Comparison of ENCODE assay signal across 10 cellular contexts in genomic region chr12:46221255-46222128, GRCh38. TPM values are rescaled to one million over a fixed set of nuclear protein-coding genes. Genes with fewer than 3 reads are reported as not detected.
A peak's percentile ranks its signal among the peaks of the same experiment; 100 is the strongest.
DNase-seq lines count a peak whose midpoint lies in the region; ATAC-seq, FAIRE-seq and TF ChIP-seq lines count a peak whose summit lies in the region.
"Had no signal": no experiment of that assay in that cellular context is flagged by ENCODE, and none has a peak within 500 bp of the region (broad histone marks: within the 10 kb centered on the region; RNA-seq: fewer than 3 reads in every experiment).

No MANE protein-coding gene starts in this region.

- peaks cover 88% of the 10 kb centered on the region for H3K4me1 Mint-ChIP-seq in activated CD4-positive, alpha-beta T cell treated with anti-CD3 and anti-CD28 coated beads, Interleukin-2, amount 10 ng/mL, durations not matched to agents 7 days and 5 days
- H3K4me1 Mint-ChIP-seq in T-cell: peaks cover 93 to 95% (median 94%) of the 10 kb centered on the region in 3 donors

- no peak overlapping the region for H3K4me3 Mint-ChIP-seq in activated CD4-positive, alpha-beta T cell treated with anti-CD3 and anti-CD28 coated beads, Interleukin-2, amount 10 ng/mL, durations not matched to agents 7 days and 5 days
- H3K4me3 Mint-ChIP-seq in T-cell: peak overlapping the region; percentile 0 to 79 (median 7)

- POLR2A ChIA-PET in activated CD4-positive, alpha-beta T cell treated with anti-CD3 and anti-CD28 coated beads, Interleukin-2, amount 10 ng/mL, durations not matched to agents 7 days and 5 days (lab: Charles Lee): interaction anchor here (0.6 kb wide), 1 partner anchor 42 kb away, joined by 3 read pairs; no protein-coding TSS in a partner anchor
- POLR2A ChIA-PET in T-cell (lab: Charles Lee): interaction anchor here (0.6 to 1.6 kb wide), 5 partner anchors 17 to 45 kb away, joined by 3 to 9 read pairs (median 3); no protein-coding TSS in a partner anchor

- H3K36me3 Mint-ChIP-seq in activated CD4-positive, alpha-beta T cell treated with anti-CD3 and anti-CD28 coated beads, Interleukin-2, amount 10 ng/mL, durations not matched to agents 7 days and 5 days (ENCODE audit: low read depth): peaks cover 92% of the 10 kb centered on the region
- peaks cover 70% of the 10 kb centered on the region for H3K36me3 Mint-ChIP-seq in T-cell

- no peaks in the 10 kb centered on the region for H3K27me3 Mint-ChIP-seq in activated CD4-positive, alpha-beta T cell treated with anti-CD3 and anti-CD28 coated beads, Interleukin-2, amount 10 ng/mL, durations not matched to agents 7 days and 5 days
- H3K27me3 Mint-ChIP-seq in T-cell: no peaks in the 10 kb centered on the region

- no peaks in the 10 kb centered on the region for H3K9me3 ChIP-seq in esophagus muscularis mucosa
- no peaks in the 10 kb centered on the region for H3K9me3 ChIP-seq in skeletal muscle satellite cell (replicated peaks; ENCODE audit: low read length)
- no peaks in the 10 kb centered on the region for H3K9me3 ChIP-seq in esophagus squamous epithelium

- intact Hi-C loops in esophagus muscularis mucosa (cut with DNase I): loop anchor here (5.0 kb wide), 1 partner anchor 41 kb away; no protein-coding TSS in a partner anchor
- intact Hi-C loops in esophagus squamous epithelium (cut with DNase I): no loop called here

- peak overlapping the region; percentile 53 for H3K9ac ChIP-seq in skeletal muscle satellite cell (ENCODE audit: low read depth, low read length)

- H3K4me3 ChIP-seq in esophagus muscularis mucosa (no peak overlapping the region), skeletal muscle satellite cell (ENCODE audit: low read length) (no peak overlapping the region), esophagus squamous epithelium (no peak overlapping the region)

- TF ChIP-seq CTCF in esophagus muscularis mucosa (IDR thresholded peaks at IDR 0.05) (no peak), esophagus squamous epithelium (IDR thresholded peaks at IDR 0.05) (no peak)

- H3K27me3 ChIP-seq in esophagus muscularis mucosa (no peaks in the 10 kb centered on the region), skeletal muscle satellite cell (ENCODE audit: control insufficient read depth, insufficient read depth, low read length) (no peaks in the 10 kb centered on the region), esophagus squamous epithelium (no peaks in the 10 kb centered on the region)

- no peak for FAIRE-seq in GM12891 (lab: Jason Lieb, UNC)

- DNase-seq in activated CD4-positive, alpha-beta T cell treated with anti-CD3 and anti-CD28 coated beads, Interleukin-2, amount 10 ng/mL, durations not matched to agents 7 days and 5 days: no peak
- DNase-seq in activated CD4-positive, alpha-beta T cell treated with anti-CD3 and anti-CD28 coated beads, Interleukin-2, amount 50 U/mL, for 48 hours: no peak
- DNase-seq in T-cell (no peak), esophagus muscularis mucosa (ENCODE audit: extremely low spot score) (no peak), GM12891 (ENCODE audit: insufficient read length, low spot score) (no peak), esophagus squamous epithelium (lab: John Stamatoyannopoulos, UW) (no peak)
- DNase-seq: cortex of kidney, NCI-H1436 treated with DMSO at 0.1 percent for 48 hours had no signal

- H3K4me1 ChIP-seq in esophagus muscularis mucosa: peaks cover 47 to 100% (median 94%) of the 10 kb centered on the region in 4 donors
- H3K4me1 ChIP-seq in skeletal muscle satellite cell (ENCODE audit: control insufficient read depth, insufficient read depth, low read length): peaks cover 36% of the 10 kb centered on the region
- H3K4me1 ChIP-seq in esophagus squamous epithelium: peaks cover 8 to 73% (median 27%) of the 10 kb centered on the region in 3 donors

- peak overlapping the region; percentile 97 for H3K27ac Mint-ChIP-seq in activated CD4-positive, alpha-beta T cell treated with anti-CD3 and anti-CD28 coated beads, Interleukin-2, amount 10 ng/mL, durations not matched to agents 7 days and 5 days
- peak overlapping the region; percentile 98 to 99 for H3K27ac Mint-ChIP-seq in T-cell

- ATAC-seq in T-cell (replicated peaks in 1 of 4): no peak
- no peak for ATAC-seq in HG02852 (IDR thresholded peaks at IDR 0.05; ENCODE audit: unreplicated experiment)

- 36% methylated on average over 4 of the region's 4 CpGs for WGBS in esophagus muscularis mucosa
- WGBS in esophagus squamous epithelium, 2 donors: 43 to 59% methylated on average over 4 of the region's 4 CpGs

- no peak for TF ChIP-seq EP300 in esophagus muscularis mucosa (IDR thresholded peaks at IDR 0.05)

- CTCF ChIA-PET in activated CD4-positive, alpha-beta T cell treated with anti-CD3 and anti-CD28 coated beads, Interleukin-2, amount 10 ng/mL, durations not matched to agents 7 days and 5 days (lab: Charles Lee): interaction anchor here (0.7 kb wide), 1 partner anchor 1016 kb away, joined by 3 read pairs; no protein-coding TSS in a partner anchor
- CTCF ChIA-PET in T-cell (lab: Charles Lee): interaction anchor here (0.7 to 1.3 kb wide), 4 partner anchors 14 to 83 kb away, joined by 3 to 6 read pairs (median 4); no protein-coding TSS in a partner anchor

- TF ChIP-seq POLR2A in esophagus muscularis mucosa (IDR thresholded peaks at IDR 0.05; ENCODE audit: low read depth) (no peak), GM12891 (IDR thresholded peaks at IDR 0.05; ENCODE audit: low read depth, low read length) (no peak), esophagus squamous epithelium (IDR thresholded peaks at IDR 0.05) (no peak)

- H3K36me3 ChIP-seq in esophagus muscularis mucosa (peaks cover 0 to 3% (median 0%) of the 10 kb centered on the region in 4 donors), skeletal muscle satellite cell (ENCODE audit: insufficient read depth, low read length) (peaks cover 11% of the 10 kb centered on the region), esophagus squamous epithelium (peaks cover 0 to under 1% (median 0%) of the 10 kb centered on the region in 3 donors)

- H3K9me3 Mint-ChIP-seq in activated CD4-positive, alpha-beta T cell treated with anti-CD3 and anti-CD28 coated beads, Interleukin-2, amount 10 ng/mL, durations not matched to agents 7 days and 5 days: peaks cover 7% of the 10 kb centered on the region
- H3K9me3 Mint-ChIP-seq in T-cell: no peaks in the 10 kb centered on the region

- peak overlapping the region; percentile 63 for H3K4me2 ChIP-seq in skeletal muscle satellite cell (ENCODE audit: low read length)

- H3K27ac ChIP-seq in esophagus muscularis mucosa (replicated peaks in 1 of 4) (peak overlapping the region; percentile 68 to 82 (median 78)), esophagus squamous epithelium (peak overlapping the region in 2 of 4 donors; percentile 4 to 46)

TF ChIP-seq in GM12891, 5 proteins besides CTCF, POLR2A, EP300 and RAD21:
- TF ChIP-seq TAF1 (IDR thresholded peaks at IDR 0.05; ENCODE audit: low read depth, low read length) (no peak), POLR2AphosphoS5 (IDR thresholded peaks at IDR 0.05; ENCODE audit: low read depth, low read length) (no peak), PAX5 (IDR thresholded peaks at IDR 0.05; ENCODE audit: insufficient read depth, low read length, severe bottlenecking) (no peak), POU2F2 (IDR thresholded peaks at IDR 0.05; ENCODE audit: low read depth, low read length) (no peak), SPI1 (IDR thresholded peaks at IDR 0.05; ENCODE audit: low read depth, low read length) (no peak)

RNA-seq across cellular contexts. Expression of gene SLC38A1, which starts 47.4 kb away (rescaled TPM):
- total RNA-seq in activated CD4-positive, alpha-beta T cell treated with anti-CD3 and anti-CD28 coated beads, Interleukin-2, amount 10 ng/mL, durations not matched to agents 7 days and 5 days: 100 to 1,000 TPM; 180 to 219 TPM
- 100 to 1,000 TPM; 273 to 321 (median 286) TPM for total RNA-seq in T-cell
- 100 to 1,000 TPM; 173 to 200 (median 193) TPM for total RNA-seq in esophagus muscularis mucosa
- total RNA-seq in skeletal muscle satellite cell (2012; rRNA removed): 30.6 and 65.1 TPM in 2 replicates
- polyA plus RNA-seq in GM12891 (2012; ENCODE audit: low read depth, missing spikeins): 43.1 TPM
- 10 to 100 TPM; 23.3 to 88.7 (median 73.3) TPM for total RNA-seq in esophagus squamous epithelium
